In the genomic region with DNA sequence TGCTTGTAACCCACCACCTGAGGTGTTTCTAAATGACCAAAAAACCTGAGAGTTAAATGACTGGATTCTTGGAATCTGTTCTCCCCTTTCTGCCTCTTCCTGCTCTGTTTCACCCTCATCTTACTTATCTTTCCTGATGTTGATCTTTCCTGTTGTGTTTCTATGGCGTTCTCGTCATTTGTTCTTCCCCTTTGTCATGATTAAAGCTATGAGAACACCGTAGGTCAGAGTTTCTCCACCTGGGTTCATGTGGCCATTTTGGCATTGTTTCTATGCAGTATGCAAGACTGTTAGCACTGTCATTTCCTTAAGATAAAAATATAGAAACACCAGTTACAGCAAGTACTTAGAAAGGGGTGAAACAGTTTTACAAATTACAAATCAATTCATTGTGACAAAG, we compare ENCODE assay signal across 25 cellular contexts.
"Had no signal": no experiment of that assay in that cellular context is flagged by ENCODE, and none has a peak within 500 bp of the region (broad histone marks: within the 10 kb centered on the region; RNA-seq: fewer than 3 reads in every experiment).

No MANE protein-coding gene starts in this region.

- H3K9me3 Mint-ChIP-seq: activated T-cell treated with anti-CD3 and anti-CD28 coated beads, Interleukin-2, amount 50 U/mL, for 24 hours; type B pancreatic cell had no signal

- H3K27ac ChIP-seq: brain microvascular endothelial cell, left lung, lower lobe of right lung, right lobe of liver, uterus had no signal

- H3K27ac Mint-ChIP-seq: activated CD4-positive, alpha-beta memory T cell treated with anti-CD3 and anti-CD28 coated beads for 36 hours; activated T-cell treated with anti-CD3 and anti-CD28 coated beads, Interleukin-2, amount 50 U/mL, for 24 hours; activated T-helper 17 cell treated with anti-CD3 and anti-CD28 coated beads, Interleukin-2, amount 50 U/mL, for 72 hours; nephron; stimulated activated naive CD8-positive, alpha-beta T cell treated with anti-CD3 and anti-CD28 coated beads, Interleukin-15, Interleukin-2, amounts not matched to agents 100 ng/mL and 50 ng/mL, for 24 hours; type B pancreatic cell had no signal

- H3K27me3 ChIP-seq: brain microvascular endothelial cell, left lung, right lobe of liver, uterus had no signal

- H3K4me1 Mint-ChIP-seq: activated T-helper 17 cell treated with anti-CD3 and anti-CD28 coated beads, Interleukin-2, amount 50 U/mL, for 72 hours; nephron had no signal

- H3K4me3 ChIP-seq: left lung, lower lobe of right lung, right lobe of liver, uterus had no signal

- H3K4me3 Mint-ChIP-seq: activated CD4-positive, alpha-beta memory T cell treated with anti-CD3 and anti-CD28 coated beads for 36 hours; activated T-cell treated with anti-CD3 and anti-CD28 coated beads, Interleukin-2, amount 50 U/mL, for 24 hours; activated T-helper 17 cell treated with anti-CD3 and anti-CD28 coated beads, Interleukin-2, amount 50 U/mL, for 72 hours; nephron; stimulated activated naive CD8-positive, alpha-beta T cell treated with anti-CD3 and anti-CD28 coated beads, Interleukin-15, Interleukin-2, amounts not matched to agents 100 ng/mL and 50 ng/mL, for 24 hours; type B pancreatic cell had no signal

- H3K27me3 Mint-ChIP-seq: activated CD4-positive, alpha-beta memory T cell treated with anti-CD3 and anti-CD28 coated beads for 36 hours; activated T-cell treated with anti-CD3 and anti-CD28 coated beads, Interleukin-2, amount 50 U/mL, for 24 hours; activated T-helper 17 cell treated with anti-CD3 and anti-CD28 coated beads, Interleukin-2, amount 50 U/mL, for 72 hours; stimulated activated naive CD8-positive, alpha-beta T cell treated with anti-CD3 and anti-CD28 coated beads, Interleukin-15, Interleukin-2, amounts not matched to agents 100 ng/mL and 50 ng/mL, for 24 hours; type B pancreatic cell had no signal

- FAIRE-seq: astrocyte, islet of Langerhans had no signal

- H3K4me1 ChIP-seq: lower lobe of right lung, right lobe of liver, uterus had no signal

- H3K36me3 ChIP-seq: brain microvascular endothelial cell, left lung, lower lobe of right lung, right lobe of liver, uterus had no signal

- H3K9me3 ChIP-seq: lower lobe of right lung, right lobe of liver, uterus had no signal

- ATAC-seq: activated T-helper 17 cell treated with anti-CD3 and anti-CD28 coated beads, Interleukin-2, amount 50 U/mL, for 72 hours; left lung; lower lobe of right lung; right lobe of liver had no signal

- DNase-seq: activated CD4-positive, alpha-beta memory T cell treated with anti-CD3 and anti-CD28 coated beads for 36 hours; activated CD4-positive, alpha-beta T cell treated with anti-CD3 and anti-CD28 coated beads for 48 hours; activated CD8-positive, alpha-beta memory T cell treated with anti-CD3 and anti-CD28 coated beads, Interleukin-2, amount 50 U/mL, for 48 hours; activated gamma-delta T cell treated with Interleukin-2 at 50 U/mL for 16 hours; activated naive CD4-positive, alpha-beta T cell treated with anti-CD3 and anti-CD28 coated beads, Interleukin-2, amount 50 U/mL, for 16 hours; activated T-cell treated with anti-CD3 and anti-CD28 coated beads, Interleukin-2, amount 50 U/mL, for 24 hours; amniotic stem cell; brain microvascular endothelial cell; central memory CD4-positive, alpha-beta T cell; effector CD8-positive, alpha-beta T cell; foreskin fibroblast; left lung; lower lobe of right lung; posterior cingulate gyrus; right lobe of liver; stimulated activated CD4-positive, alpha-beta T cell treated with anti-CD3 and anti-CD28 coated beads, Interleukin-2, amount 100 ng/mL, for 48 hours; substantia nigra; T-helper 9 cell; uterus had no signal
